19 cellular contexts compared by ENCODE assay signal in the genomic region with DNA sequence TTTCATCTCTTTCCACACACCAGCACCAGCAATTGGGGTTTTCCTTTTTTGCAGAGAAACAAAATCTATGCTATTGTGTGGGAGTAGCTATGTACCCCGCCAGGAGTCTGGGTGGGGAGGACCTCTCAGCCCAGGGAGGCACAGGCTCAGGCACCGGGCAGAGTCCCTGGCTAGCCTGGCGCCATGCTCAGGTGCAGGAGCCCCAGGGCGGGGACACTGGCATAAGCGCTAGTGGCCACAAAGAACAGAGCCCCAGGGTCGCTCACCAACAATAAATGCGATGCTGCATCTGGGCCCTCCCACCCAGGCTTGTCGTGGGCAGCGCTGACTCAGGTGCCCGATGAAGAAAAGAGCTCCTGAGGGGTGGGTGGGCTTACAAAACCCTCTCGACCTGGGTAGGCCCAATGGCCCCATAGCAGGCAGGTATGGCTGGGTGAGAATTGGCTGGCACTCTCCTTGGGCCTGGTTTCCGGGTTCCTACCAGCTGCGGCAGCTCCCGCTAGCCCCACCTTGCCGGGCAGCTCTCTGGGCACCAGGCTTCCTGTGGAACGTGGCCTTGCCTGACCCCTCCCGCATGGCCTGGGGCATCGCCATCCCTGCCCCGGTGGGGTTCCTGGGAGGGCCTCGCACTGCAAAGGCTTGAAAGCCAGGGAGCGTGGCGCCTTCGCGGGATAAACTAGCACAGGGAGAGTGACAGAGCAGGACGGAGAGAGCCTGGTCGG. TPM values are rescaled to one million over a fixed set of nuclear protein-coding genes. Genes with fewer than 3 reads are reported as not detected.
"Had no signal": no experiment of that assay in that cellular context is flagged by ENCODE, and none has a peak within 500 bp of the region (broad histone marks: within the 10 kb centered on the region; RNA-seq: fewer than 3 reads in every experiment).

No MANE protein-coding gene starts in this region.

- H3K36me3 Mint-ChIP-seq: activated naive CD4-positive, alpha-beta T cell treated with anti-CD3 and anti-CD28 coated beads, Interleukin-2, amount 50 U/mL, for 24 hours; natural killer cell had no signal

- H3K27me3 ChIP-seq: body of pancreas, pancreas, testis had no signal

- H3K4me1 Mint-ChIP-seq: activated B cell treated with CpG ODN at 0.5 μM for 24 hours had no signal

- DNase-seq: activated B cell treated with CpG ODN at 0.5 μM for 24 hours; activated CD4-positive, alpha-beta T cell treated with anti-CD3 and anti-CD28 coated beads for 36 hours; activated CD4-positive, alpha-beta T cell treated with anti-CD3 and anti-CD28 coated beads, Interleukin-2, amount 50 U/mL, for 4 hours; activated gamma-delta T cell treated with Interleukin-2 at 50 U/mL for 16 hours; anterior cingulate cortex; kidney; midbrain; natural killer cell; stimulated activated CD4-positive, alpha-beta T cell treated with anti-CD3 and anti-CD28 coated beads, Interleukin-2, amount 100 ng/mL, for 48 hours; stimulated activated naive CD4-positive, alpha-beta T cell; T1000; testis had no signal

- H3K27me3 Mint-ChIP-seq: activated CD4-positive, alpha-beta T cell treated with anti-CD3 and anti-CD28 coated beads for 36 hours; activated naive CD4-positive, alpha-beta T cell treated with anti-CD3 and anti-CD28 coated beads, Interleukin-2, amount 50 U/mL, for 24 hours had no signal

- H3K36me3 ChIP-seq: pancreas had no signal

- H3K9me3 Mint-ChIP-seq: activated B cell treated with CpG ODN at 0.5 μM for 24 hours; activated naive CD4-positive, alpha-beta T cell treated with anti-CD3 and anti-CD28 coated beads, Interleukin-2, amount 50 U/mL, for 24 hours; natural killer cell; T-helper 1 cell treated with Interleukin-12 subunit alpha and Interleukin-12 subunit beta and Interleukin-4 antibody, amounts not matched to agents 30 μg/mL and 1 μg/mL, for 36 hours had no signal

- H3K27ac Mint-ChIP-seq: activated B cell treated with CpG ODN at 0.5 μM for 24 hours; activated CD4-positive, alpha-beta T cell treated with anti-CD3 and anti-CD28 coated beads for 36 hours; activated naive CD4-positive, alpha-beta T cell treated with anti-CD3 and anti-CD28 coated beads, Interleukin-2, amount 50 U/mL, for 24 hours; natural killer cell; T-helper 1 cell treated with Interleukin-12 subunit alpha and Interleukin-12 subunit beta and Interleukin-4 antibody, amounts not matched to agents 30 μg/mL and 1 μg/mL, for 36 hours had no signal

- H3K9me3 ChIP-seq: body of pancreas, pancreas, testis had no signal

- H3K4me1 ChIP-seq: pancreas had no signal

- H3K4me3 ChIP-seq: body of pancreas, lung, pancreas, testis had no signal

- H3K4me3 Mint-ChIP-seq: activated B cell treated with CpG ODN at 0.5 μM for 24 hours; activated CD4-positive, alpha-beta T cell treated with anti-CD3 and anti-CD28 coated beads for 36 hours; activated naive CD4-positive, alpha-beta T cell treated with anti-CD3 and anti-CD28 coated beads, Interleukin-2, amount 50 U/mL, for 24 hours; natural killer cell; T-helper 1 cell treated with Interleukin-12 subunit alpha and Interleukin-12 subunit beta and Interleukin-4 antibody, amounts not matched to agents 30 μg/mL and 1 μg/mL, for 36 hours had no signal

- H3K27ac ChIP-seq: body of pancreas, pancreas, testis had no signal

- ATAC-seq: activated CD4-positive, alpha-beta T cell treated with anti-CD3 and anti-CD28 coated beads for 36 hours; natural killer cell had no signal

RNA-seq across cellular contexts. Expression of a gene that starts 41.3 kb away (rescaled TPM):
- total RNA-seq: activated B cell treated with CpG ODN at 0.5 μM for 24 hours; activated CD8-positive, alpha-beta memory T cell treated with anti-CD3 and anti-CD28 coated beads for 36 hours; natural killer cell; pulmonary artery endothelial cell had no signal
